ENCODE assay signal across 19 cellular contexts in the genomic region with DNA sequence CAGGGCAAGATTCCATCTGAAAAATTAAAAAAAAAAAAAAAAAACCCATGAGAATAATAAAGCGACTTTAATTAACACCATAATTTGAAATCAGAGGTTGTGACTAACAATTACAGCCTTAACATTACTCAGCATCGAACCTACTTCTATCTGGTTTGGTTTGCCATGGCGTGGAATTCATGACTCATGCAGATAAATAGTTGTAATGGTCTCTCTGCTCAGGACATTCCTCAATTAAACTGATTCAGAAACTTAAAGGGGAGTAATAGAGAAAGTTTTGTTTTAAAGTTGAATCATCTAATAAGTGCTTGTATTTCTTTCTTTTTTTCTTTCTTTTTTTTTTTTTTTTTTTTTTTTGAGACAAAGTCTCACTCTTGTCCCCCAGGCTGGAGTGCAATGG.
DNase-seq lines count a peak whose midpoint lies in the region; ATAC-seq and TF ChIP-seq lines count a peak whose summit lies in the region.
"Had no signal": no experiment of that assay in that cellular context is flagged by ENCODE, and none has a peak within 500 bp of the region (broad histone marks: within the 10 kb centered on the region; RNA-seq: fewer than 3 reads in every experiment).

No MANE protein-coding gene starts in this region.

- H3K4me1 Mint-ChIP-seq in natural killer cell treated with Interleukin-12 subunit alpha and Interleukin-12 subunit beta and Interleukin-15 and Interleukin-18, amount 100 ng/mL, for 72 hours (ENCODE audit: low read depth in 2 of 2) = no peaks in the 10 kb centered on the region
- H3K4me1 Mint-ChIP-seq: activated CD4-positive, alpha-beta T cell treated with anti-CD3 and anti-CD28 coated beads, Interleukin-2, amount 10 ng/mL, durations not matched to agents 7 days and 5 days; activated T-helper 17 cell treated with anti-CD3 and anti-CD28 coated beads, Interleukin-2, amount 50 U/mL, for 72 hours; CD4-positive, alpha-beta memory T cell had no signal

- DNase-seq in EL = peak; percentile 84
- peak; percentile 2 for DNase-seq in RKO (ENCODE audit: low spot score)
- peak; percentile 42 for DNase-seq in epithelial cell of proximal tubule (ENCODE audit: low read depth)
- peak; percentile 94 for DNase-seq in renal cortical epithelial cell (ENCODE audit: low read depth)
- no peak for DNase-seq in prostate gland (ENCODE audit: low spot score)
- DNase-seq in occipital lobe (lab: John Stamatoyannopoulos, UW) = no peak
- DNase-seq in natural killer cell treated with Interleukin-12 subunit alpha and Interleukin-12 subunit beta and Interleukin-15 and Interleukin-18, amount 100 ng/mL, for 72 hours (ENCODE audit: low spot score) = no peak
- DNase-seq: activated CD4-positive, alpha-beta T cell treated with anti-CD3 and anti-CD28 coated beads, Interleukin-2, amount 10 ng/mL, durations not matched to agents 7 days and 5 days; CD4-positive, alpha-beta memory T cell; effector memory CD4-positive, alpha-beta T cell; H7; Kasumi-1; NCI-H1930; stimulated activated CD8-positive, alpha-beta memory T cell treated with anti-CD3 and anti-CD28 coated beads, Interleukin-4, amount 100 ng/mL, for 48 hours had no signal

- no peak overlapping the region for H3K4me3 Mint-ChIP-seq in natural killer cell treated with Interleukin-12 subunit alpha and Interleukin-12 subunit beta and Interleukin-15 and Interleukin-18, amount 100 ng/mL, for 72 hours
- H3K4me3 Mint-ChIP-seq: activated CD4-positive, alpha-beta T cell treated with anti-CD3 and anti-CD28 coated beads, Interleukin-2, amount 10 ng/mL, durations not matched to agents 7 days and 5 days; activated T-helper 17 cell treated with anti-CD3 and anti-CD28 coated beads, Interleukin-2, amount 50 U/mL, for 72 hours; brain; CD4-positive, alpha-beta memory T cell had no signal

- intact Hi-C loops in prostate gland (cut with DNase I) = no loop called here

- H3K4me1 ChIP-seq in prostate gland (replicated peaks) = no peaks in the 10 kb centered on the region

- no peak overlapping the region for H3K4me3 ChIP-seq in epithelial cell of proximal tubule (ENCODE audit: low read depth, low read length)
- no peak overlapping the region for H3K4me3 ChIP-seq in prostate gland
- H3K4me3 ChIP-seq: tibial nerve had no signal

- no peaks in the 10 kb centered on the region for H3K27me3 Mint-ChIP-seq in natural killer cell treated with Interleukin-12 subunit alpha and Interleukin-12 subunit beta and Interleukin-15 and Interleukin-18, amount 100 ng/mL, for 72 hours
- H3K27me3 Mint-ChIP-seq: activated CD4-positive, alpha-beta T cell treated with anti-CD3 and anti-CD28 coated beads, Interleukin-2, amount 10 ng/mL, durations not matched to agents 7 days and 5 days; activated T-helper 17 cell treated with anti-CD3 and anti-CD28 coated beads, Interleukin-2, amount 50 U/mL, for 72 hours; brain; CD4-positive, alpha-beta memory T cell had no signal

- TF ChIP-seq CTCF in epithelial cell of proximal tubule (conservative IDR thresholded peaks at IDR 0.05; ENCODE audit: low read depth, low read length) = no peak
- no peak for TF ChIP-seq CTCF in prostate gland (IDR thresholded peaks at IDR 0.05)

- H3K9me3 Mint-ChIP-seq in natural killer cell treated with Interleukin-12 subunit alpha and Interleukin-12 subunit beta and Interleukin-15 and Interleukin-18, amount 100 ng/mL, for 72 hours = no peaks in the 10 kb centered on the region
- H3K9me3 Mint-ChIP-seq: activated CD4-positive, alpha-beta T cell treated with anti-CD3 and anti-CD28 coated beads, Interleukin-2, amount 10 ng/mL, durations not matched to agents 7 days and 5 days; brain had no signal

- no peaks in the 10 kb centered on the region for H3K27me3 ChIP-seq in prostate gland (replicated peaks; ENCODE audit: insufficient read depth)
- H3K27me3 ChIP-seq: tibial nerve had no signal

- ATAC-seq in natural killer cell treated with Interleukin-12 subunit alpha and Interleukin-12 subunit beta and Interleukin-15 and Interleukin-18, amount 100 ng/mL, for 72 hours = no peak
- no peak for ATAC-seq in GM18858 (IDR thresholded peaks at IDR 0.05; ENCODE audit: unreplicated experiment)
- ATAC-seq: activated T-helper 17 cell treated with anti-CD3 and anti-CD28 coated beads, Interleukin-2, amount 50 U/mL, for 72 hours; Right ventricle myocardium inferior had no signal

- no peaks in the 10 kb centered on the region for H3K36me3 Mint-ChIP-seq in natural killer cell treated with Interleukin-12 subunit alpha and Interleukin-12 subunit beta and Interleukin-15 and Interleukin-18, amount 100 ng/mL, for 72 hours
- H3K36me3 Mint-ChIP-seq: brain; CD4-positive, alpha-beta memory T cell had no signal

- H3K27ac ChIP-seq in prostate gland = no peak overlapping the region
- H3K27ac ChIP-seq: tibial nerve had no signal

- H3K27ac Mint-ChIP-seq in natural killer cell treated with Interleukin-12 subunit alpha and Interleukin-12 subunit beta and Interleukin-15 and Interleukin-18, amount 100 ng/mL, for 72 hours = no peak overlapping the region
- H3K27ac Mint-ChIP-seq: activated CD4-positive, alpha-beta T cell treated with anti-CD3 and anti-CD28 coated beads, Interleukin-2, amount 10 ng/mL, durations not matched to agents 7 days and 5 days; activated T-helper 17 cell treated with anti-CD3 and anti-CD28 coated beads, Interleukin-2, amount 50 U/mL, for 72 hours; brain; CD4-positive, alpha-beta memory T cell had no signal

- H3K9me3 ChIP-seq in prostate gland = no peaks in the 10 kb centered on the region
- H3K9me3 ChIP-seq: tibial nerve had no signal

- no peaks in the 10 kb centered on the region for H3K36me3 ChIP-seq in prostate gland
- H3K36me3 ChIP-seq: tibial nerve had no signal

- WGBS in prostate gland = 83% methylated on average over 3 of the region's 3 CpGs

- no peak for TF ChIP-seq POLR2A in prostate gland (IDR thresholded peaks at IDR 0.05)

Comparison
In these comparisons a context has a peak if more than half of its experiments do, and no peak if none do; other contexts are left out.
1. DNase-seq: peak in EL (single experiment), RKO (single experiment), epithelial cell of proximal tubule (single experiment) and renal cortical epithelial cell (single experiment); none in prostate gland (single experiment), occipital lobe (single experiment) and natural killer cell treated with Interleukin-12 subunit alpha and Interleukin-12 subunit beta and Interleukin-15 and Interleukin-18, amount 100 ng/mL, for 72 hours (single experiment).